In genomic region chr5:148398698-148399121, GRCh38 we compare ENCODE assay signal across 13 cellular contexts. TPM values are rescaled to one million over a fixed set of nuclear protein-coding genes. Genes with fewer than 3 reads are reported as not detected.
DNase-seq lines count a peak whose midpoint lies in the region; ATAC-seq and TF ChIP-seq lines count a peak whose summit lies in the region.
"Had no signal": no experiment of that assay in that cellular context is flagged by ENCODE, and none has a peak within 500 bp of the region (broad histone marks: within the 10 kb centered on the region; RNA-seq: fewer than 3 reads in every experiment).

No MANE protein-coding gene starts in this region.

- no peaks in the 10 kb centered on the region for H3K27me3 ChIP-seq in Caco-2 (replicated peaks; ENCODE audit: control insufficient read depth, insufficient read depth, low read length)
- H3K27me3 ChIP-seq in WERI-Rb-1 (ENCODE audit: insufficient read depth, low read depth, severe bottlenecking): no peaks in the 10 kb centered on the region
- H3K27me3 ChIP-seq: SJCRH30 had no signal

- peak overlapping the region; percentile 67 for H3K27ac Mint-ChIP-seq in Caco-2 (ENCODE audit: unreplicated experiment)

- H3K9me3 Mint-ChIP-seq in Caco-2 (ENCODE audit: unreplicated experiment): no peaks in the 10 kb centered on the region

- intact Hi-C loops in Caco-2 (cut with micrococcal nuclease; ENCODE audit: unreplicated experiment): loop anchor here (1.0 kb wide), 1 partner anchor 15 kb away; the partner anchor contains the start of gene FBXO38

- peaks cover 47% of the 10 kb centered on the region for H3K36me3 Mint-ChIP-seq in Caco-2 (ENCODE audit: insufficient read depth, unreplicated experiment)

- POLR2A ChIA-PET in Caco-2 (lab: Charles Lee): interaction anchor here (0.5 to 1.2 kb wide), 3 partner anchors 15 to 233 kb away, joined by 3 to 5 read pairs (median 4); no protein-coding TSS in a partner anchor

- in situ Hi-C loops in G401 (cut with HindIII; ENCODE audit: low sequenced_read_pairs): no loop called here

- H3K4me3 Mint-ChIP-seq in Caco-2 (ENCODE audit: unreplicated experiment): peak overlapping the region; percentile 27

- BruUV-seq in Caco-2 (replicated peaks; lab: Mats Ljungman, UMichigan): no TSS peak

- peak in 1 of 2 experiments; percentile 21 for DNase-seq in Caco-2
- DNase-seq in WERI-Rb-1: no peak
- DNase-seq in iPS-NIHi7 (ENCODE audit: extremely low spot score): peak; percentile 20
- no peak for DNase-seq in G401 (ENCODE audit: low spot score)
- no peak for DNase-seq in SKM-1 treated with dmso at 0.1 percent for 144 hours (lab: John Stamatoyannopoulos, UW; ENCODE audit: unreplicated experiment)
- DNase-seq: C1 segment of cervical spinal cord, hippocampal formation, NCI-H146, retina, SJCRH30 had no signal

- H3K27me3 Mint-ChIP-seq in Caco-2 (ENCODE audit: insufficient read depth, unreplicated experiment): no peaks in the 10 kb centered on the region

- H3K27ac ChIP-seq in 22Rv1: peak overlapping the region; percentile 72
- 0 out of 2 replicates have a peak overlapping the region, but pooled peaks have one; percentile 25 for H3K27ac ChIP-seq in WERI-Rb-1
- H3K27ac ChIP-seq: SJCRH30 had no signal

- TF ChIP-seq CTCF in 22Rv1 (IDR thresholded peaks at IDR 0.05): peak; percentile 71
- peak; percentile 22 to 34 for TF ChIP-seq CTCF in Caco-2 (IDR thresholded peaks at IDR 0.05; ENCODE audit: insufficient read depth in 1 of 2, low read depth in 1 of 2, low read length in 1 of 2, severe bottlenecking in 1 of 2, unreplicated experiment in 1 of 2)
- TF ChIP-seq CTCF in WERI-Rb-1 (IDR thresholded peaks at IDR 0.05; ENCODE audit: low read depth, low read length): no peak

- CTCF ChIA-PET in Caco-2 (lab: Charles Lee): interaction anchor here (0.6 to 2.2 kb wide), 12 partner anchors 10 to 513 kb away, joined by 3 to 18 read pairs (median 4); partner anchors contain the start of gene FBXO38

- H3K9me3 ChIP-seq in Caco-2: no peaks in the 10 kb centered on the region
- H3K9me3 ChIP-seq in WERI-Rb-1 (ENCODE audit: severe bottlenecking): no peaks in the 10 kb centered on the region
- H3K9me3 ChIP-seq: SJCRH30 had no signal

- peaks cover 30% of the 10 kb centered on the region for H3K4me1 Mint-ChIP-seq in Caco-2 (ENCODE audit: low read depth, unreplicated experiment)

- ATAC-seq in GM21786 (IDR thresholded peaks at IDR 0.05; ENCODE audit: unreplicated experiment) (no peak), GM21825 (IDR thresholded peaks at IDR 0.05; ENCODE audit: unreplicated experiment) (no peak)

- H3K4me3 ChIP-seq in Caco-2 (ENCODE audit: low read depth, low read length): no peak overlapping the region
- no peak overlapping the region for H3K4me3 ChIP-seq in WERI-Rb-1 (ENCODE audit: low read depth, low read length)
- H3K4me3 ChIP-seq: SJCRH30 had no signal

- peaks cover 39% of the 10 kb centered on the region for H3K4me1 ChIP-seq in Caco-2
- H3K4me1 ChIP-seq: SJCRH30 had no signal

- H3K36me3 ChIP-seq in Caco-2 (ENCODE audit: control insufficient read depth, insufficient read depth, low read length) (0 out of 2 replicates have a peak, but pooled peaks cover 1% of the 10 kb centered on the region), WERI-Rb-1 (peaks cover 67% of the 10 kb centered on the region)

RNA-seq across cellular contexts. Expression of gene FBXO38, which starts 15.0 kb away (rescaled TPM):
- 36.7 and 45.5 TPM in 2 replicates for total RNA-seq in Caco-2 (2022)
- 32.5 and 37.0 TPM in 2 replicates for total RNA-seq in G401 (2014; rRNA removed; shearing (Covaris generic))
